Comparison of ENCODE assay signal across 9 cellular contexts in genomic region chr17:42797067-42798007, GRCh38. TPM values are rescaled to one million over a fixed set of nuclear protein-coding genes. Genes with fewer than 3 reads are reported as not detected.
DNase-seq lines count a peak whose midpoint lies in the region; ATAC-seq, FAIRE-seq and TF ChIP-seq lines count a peak whose summit lies in the region.
"Had no signal": no experiment of that assay in that cellular context is flagged by ENCODE, and none has a peak within 500 bp of the region (broad histone marks: within the 10 kb centered on the region; RNA-seq: fewer than 3 reads in every experiment).

No MANE protein-coding gene starts in this region.

- H3K9ac ChIP-seq in astrocyte (ENCODE audit: low read length), result peak overlapping the region; percentile 91

- WGBS in transverse colon (ENCODE audit: low coverage in 1 of 2), 2 donors, result 45 to 60% methylated on average over 7 to 10 of the region's 10 CpGs

- intact Hi-C loops in activated naive CD4-positive, alpha-beta T cell treated with anti-CD3 and anti-CD28 coated beads for 36 hours (cut with micrococcal nuclease), result loop anchor here (1.0 to 2.0 kb wide), 3 partner anchors 27 to 53 kb away; partner anchors contain the start of genes BECN1, EZH1 and PSME3
- intact Hi-C loops in left lung (cut with DNase I), result no loop called here
- intact Hi-C loops in transverse colon (cut with DNase I; ENCODE audit: low total_unique reads), result no loop called here

- H3K79me2 ChIP-seq in astrocyte (ENCODE audit: insufficient read depth, low read length), result peaks cover 14% of the 10 kb centered on the region

- ATAC-seq in activated naive CD4-positive, alpha-beta T cell treated with anti-CD3 and anti-CD28 coated beads, Interleukin-2, amount 50 U/mL, for 72 hours, result no peak
- ATAC-seq in left lung (peak; percentile 63), HG03280 (IDR thresholded peaks at IDR 0.05; ENCODE audit: unreplicated experiment) (no peak)

- peak overlapping the region; percentile 89 for H3K4me2 ChIP-seq in astrocyte (ENCODE audit: low read length)

- in situ Hi-C loops in transverse colon (cut with MboI; ENCODE audit: low pct_ligation_motif_present in 1 of 4, low pct_unique_long_range_greater_than_20kb in 1 of 4, low sequenced_read_pairs in 3 of 4), result no loop called here

- peak overlapping the region; percentile 91 for H3K4me3 Mint-ChIP-seq in activated naive CD4-positive, alpha-beta T cell treated with anti-CD3 and anti-CD28 coated beads for 36 hours
- peak overlapping the region; percentile 94 for H3K4me3 Mint-ChIP-seq in astrocyte (ENCODE audit: unreplicated experiment)

- no peaks in the 10 kb centered on the region for H4K20me1 ChIP-seq in astrocyte (ENCODE audit: insufficient read depth, low read length)

- H3K9me3 Mint-ChIP-seq in activated naive CD4-positive, alpha-beta T cell treated with anti-CD3 and anti-CD28 coated beads for 36 hours, result peaks cover 2% of the 10 kb centered on the region
- H3K9me3 Mint-ChIP-seq in activated naive CD4-positive, alpha-beta T cell treated with anti-CD3 and anti-CD28 coated beads, Interleukin-2, amount 50 U/mL, for 72 hours, result peaks cover 4% of the 10 kb centered on the region in 2 donors
- H3K9me3 Mint-ChIP-seq in astrocyte (ENCODE audit: unreplicated experiment), result no peaks in the 10 kb centered on the region

- peaks cover 21% of the 10 kb centered on the region for H3K4me1 Mint-ChIP-seq in activated naive CD4-positive, alpha-beta T cell treated with anti-CD3 and anti-CD28 coated beads for 36 hours (ENCODE audit: low read depth)
- peaks cover 7% of the 10 kb centered on the region for H3K4me1 Mint-ChIP-seq in astrocyte (ENCODE audit: low read depth, unreplicated experiment)

- H3K4me1 ChIP-seq in astrocyte (ENCODE audit: insufficient read depth, low read length) (peaks cover 10% of the 10 kb centered on the region), left lung (peaks cover 13 to 23% of the 10 kb centered on the region in 2 donors), transverse colon (peaks cover 5 to 44% (median 32%) of the 10 kb centered on the region in 4 donors)

- peaks cover 3% of the 10 kb centered on the region for H3K27me3 ChIP-seq in astrocyte (ENCODE audit: insufficient read depth, low read length)
- no peaks in the 10 kb centered on the region for H3K27me3 ChIP-seq in left lung
- no peaks in the 10 kb centered on the region for H3K27me3 ChIP-seq in transverse colon

- H3K36me3 Mint-ChIP-seq in activated naive CD4-positive, alpha-beta T cell treated with anti-CD3 and anti-CD28 coated beads for 36 hours (ENCODE audit: low read depth), result peaks cover 3% of the 10 kb centered on the region
- peaks cover 8% of the 10 kb centered on the region in 2 donors for H3K36me3 Mint-ChIP-seq in activated naive CD4-positive, alpha-beta T cell treated with anti-CD3 and anti-CD28 coated beads, Interleukin-2, amount 50 U/mL, for 72 hours
- H3K36me3 Mint-ChIP-seq in astrocyte (ENCODE audit: low read depth, unreplicated experiment), result peaks cover 13% of the 10 kb centered on the region

- H3K9me3 ChIP-seq in astrocyte (ENCODE audit: insufficient read depth, low read depth, low read length) (no peaks in the 10 kb centered on the region), left lung (no peaks in the 10 kb centered on the region), transverse colon (no peaks in the 10 kb centered on the region)

- no peak for FAIRE-seq in astrocyte (lab: Jason Lieb, UNC)
- FAIRE-seq: G401.6 had no signal

- CTCF ChIA-PET in activated naive CD4-positive, alpha-beta T cell treated with anti-CD3 and anti-CD28 coated beads for 36 hours (lab: Charles Lee), result interaction anchor here (0.6 to 1.3 kb wide), 4 partner anchors 28 to 219 kb away, joined by 3 to 6 read pairs (median 3); partner anchors contain the start of gene PSMC3IP

- TF ChIP-seq POLR2A in transverse colon (IDR thresholded peaks at IDR 0.05), result peak; percentile 92

- TF ChIP-seq EP300 in transverse colon (IDR thresholded peaks at IDR 0.05; ENCODE audit: low read depth), result no peak

- TF ChIP-seq CTCF in astrocyte (IDR thresholded peaks at IDR 0.05; ENCODE audit: insufficient read depth, low read depth, low read length), result no peak
- TF ChIP-seq CTCF in left lung (IDR thresholded peaks at IDR 0.05), result no peak
- TF ChIP-seq CTCF in transverse colon (IDR thresholded peaks at IDR 0.05), result no peak

- H3K27ac ChIP-seq in astrocyte (ENCODE audit: low read depth, low read length) (no peak overlapping the region), left lung (peak overlapping the region in 1 of 2 donors; percentile 68), transverse colon (peak overlapping the region; percentile 86 to 94 (median 86))

- H3K27me3 Mint-ChIP-seq in activated naive CD4-positive, alpha-beta T cell treated with anti-CD3 and anti-CD28 coated beads for 36 hours (ENCODE audit: low read depth), result no peaks in the 10 kb centered on the region
- no peaks in the 10 kb centered on the region for H3K27me3 Mint-ChIP-seq in astrocyte (ENCODE audit: low read depth, unreplicated experiment)

- no peak overlapping the region for H2AFZ ChIP-seq in astrocyte (ENCODE audit: low read depth, low read length)

- peak overlapping the region; percentile 97 for H3K4me3 ChIP-seq in astrocyte (ENCODE audit: insufficient read depth, low read depth, low read length)
- peak overlapping the region; percentile 81 to 82 for H3K4me3 ChIP-seq in left lung
- peak overlapping the region in 3 of 4 donors; percentile 57 to 85 (median 74) for H3K4me3 ChIP-seq in transverse colon

- H3K36me3 ChIP-seq in astrocyte (ENCODE audit: insufficient read depth, low read length), result peaks cover 3% of the 10 kb centered on the region
- peaks cover 0 to 7% of the 10 kb centered on the region in 2 donors for H3K36me3 ChIP-seq in left lung
- H3K36me3 ChIP-seq in transverse colon, result no peaks in the 10 kb centered on the region

- DNase-seq in activated naive CD4-positive, alpha-beta T cell treated with anti-CD3 and anti-CD28 coated beads for 36 hours, result no peak
- no peak for DNase-seq in activated naive CD4-positive, alpha-beta T cell treated with anti-CD3 and anti-CD28 coated beads, Interleukin-2, amount 50 U/mL, for 72 hours (ENCODE audit: low spot score in 2 of 2)
- no peak for DNase-seq in astrocyte (ENCODE audit: low read depth)
- no peak for DNase-seq in left lung
- peak; percentile 71 for DNase-seq in transverse colon
- no peak for DNase-seq in NCI-H1092 treated with DMSO at 0.1 percent for 48 hours (lab: John Stamatoyannopoulos, UW)
- no peak for DNase-seq in SKM-1 treated with dmso at 0.1 percent for 144 hours (lab: John Stamatoyannopoulos, UW; ENCODE audit: unreplicated experiment)

- no peak overlapping the region for H3K27ac Mint-ChIP-seq in activated naive CD4-positive, alpha-beta T cell treated with anti-CD3 and anti-CD28 coated beads for 36 hours
- H3K27ac Mint-ChIP-seq in activated naive CD4-positive, alpha-beta T cell treated with anti-CD3 and anti-CD28 coated beads, Interleukin-2, amount 50 U/mL, for 72 hours, result no peak overlapping the region
- peak overlapping the region; percentile 84 for H3K27ac Mint-ChIP-seq in astrocyte (ENCODE audit: unreplicated experiment)

RNA-seq across cellular contexts. Expression of gene COA3, which starts 1.2 kb away (rescaled TPM):
- 10 to 100 TPM; 23.7 to 24.4 TPM for total RNA-seq in activated naive CD4-positive, alpha-beta T cell treated with anti-CD3 and anti-CD28 coated beads for 36 hours
- total RNA-seq in activated naive CD4-positive, alpha-beta T cell treated with anti-CD3 and anti-CD28 coated beads, Interleukin-2, amount 50 U/mL, for 72 hours, result 10 to 100 TPM; 14.8 to 32.7 TPM
- total RNA-seq in astrocyte (31.8 and 34.3 TPM in 2 replicates), left lung (10 to 100 TPM; 59.1 to 83.1 TPM), transverse colon (100 to 1,000 TPM; 128 to 400 (median 171) TPM)

RNA-seq across cellular contexts. Expression of gene CNTD1, which starts 1.3 kb away (rescaled TPM):
- not detected for total RNA-seq in activated naive CD4-positive, alpha-beta T cell treated with anti-CD3 and anti-CD28 coated beads for 36 hours
- total RNA-seq in activated naive CD4-positive, alpha-beta T cell treated with anti-CD3 and anti-CD28 coated beads, Interleukin-2, amount 50 U/mL, for 72 hours, result under 1 TPM in 1 of 2 donors, not detected in 1; 0.43 TPM
- total RNA-seq in astrocyte, result not detected in 2 replicates
- total RNA-seq in left lung, result 1 to 10 TPM in 1 of 2 donors, not detected in 1; 1.5 TPM
- 1 to 10 TPM in 1 of 4 donors, under 1 TPM in 1, not detected in 2; 0.48 to 1.5 TPM for total RNA-seq in transverse colon

RNA-seq across cellular contexts. Expression of gene WNK4, which starts 16.9 kb away (rescaled TPM):
- under 1 TPM; 0.17 to 0.41 TPM for total RNA-seq in activated naive CD4-positive, alpha-beta T cell treated with anti-CD3 and anti-CD28 coated beads for 36 hours
- total RNA-seq in activated naive CD4-positive, alpha-beta T cell treated with anti-CD3 and anti-CD28 coated beads, Interleukin-2, amount 50 U/mL, for 72 hours, result 1 to 10 TPM in 1 of 2 donors, under 1 TPM in 1; 0.56 to 1.7 TPM
- 22.8 and 34.8 TPM in 2 replicates for total RNA-seq in astrocyte
- under 1 TPM in 1 of 2 donors, not detected in 1; 0.21 TPM for total RNA-seq in left lung
- total RNA-seq in transverse colon, result 10 to 100 TPM; 17.9 to 87.6 (median 40.9) TPM

RNA-seq across cellular contexts. Expression of gene VPS25, which starts 24.1 kb away (rescaled TPM):
- 10 to 100 TPM; 57.5 to 58.2 TPM for total RNA-seq in activated naive CD4-positive, alpha-beta T cell treated with anti-CD3 and anti-CD28 coated beads for 36 hours
- 10 to 100 TPM; 58.4 to 62.2 TPM for total RNA-seq in activated naive CD4-positive, alpha-beta T cell treated with anti-CD3 and anti-CD28 coated beads, Interleukin-2, amount 50 U/mL, for 72 hours
- total RNA-seq in astrocyte (49.5 and 53.2 TPM in 2 replicates), left lung (10 to 100 TPM; 54.8 to 55.3 TPM), transverse colon (100 to 1,000 TPM in 1 of 4 donors, 10 to 100 TPM in 3; 58.3 to 111 (median 79.7) TPM)

RNA-seq across cellular contexts. Expression of gene BECN1, which starts 26.7 kb away (rescaled TPM):
- total RNA-seq in activated naive CD4-positive, alpha-beta T cell treated with anti-CD3 and anti-CD28 coated beads for 36 hours, result 10 to 100 TPM; 64.1 to 71.3 TPM
- total RNA-seq in activated naive CD4-positive, alpha-beta T cell treated with anti-CD3 and anti-CD28 coated beads, Interleukin-2, amount 50 U/mL, for 72 hours, result 10 to 100 TPM; 84.5 to 86.1 TPM
- total RNA-seq in astrocyte (79.8 and 87.6 TPM in 2 replicates), left lung (10 to 100 TPM; 63.8 to 82.6 TPM), transverse colon (100 to 1,000 TPM in 3 of 4 donors, 10 to 100 TPM in 1; 78.2 to 199 (median 120) TPM)
